ENCODE assay signal across 9 cellular contexts in the genomic region with DNA sequence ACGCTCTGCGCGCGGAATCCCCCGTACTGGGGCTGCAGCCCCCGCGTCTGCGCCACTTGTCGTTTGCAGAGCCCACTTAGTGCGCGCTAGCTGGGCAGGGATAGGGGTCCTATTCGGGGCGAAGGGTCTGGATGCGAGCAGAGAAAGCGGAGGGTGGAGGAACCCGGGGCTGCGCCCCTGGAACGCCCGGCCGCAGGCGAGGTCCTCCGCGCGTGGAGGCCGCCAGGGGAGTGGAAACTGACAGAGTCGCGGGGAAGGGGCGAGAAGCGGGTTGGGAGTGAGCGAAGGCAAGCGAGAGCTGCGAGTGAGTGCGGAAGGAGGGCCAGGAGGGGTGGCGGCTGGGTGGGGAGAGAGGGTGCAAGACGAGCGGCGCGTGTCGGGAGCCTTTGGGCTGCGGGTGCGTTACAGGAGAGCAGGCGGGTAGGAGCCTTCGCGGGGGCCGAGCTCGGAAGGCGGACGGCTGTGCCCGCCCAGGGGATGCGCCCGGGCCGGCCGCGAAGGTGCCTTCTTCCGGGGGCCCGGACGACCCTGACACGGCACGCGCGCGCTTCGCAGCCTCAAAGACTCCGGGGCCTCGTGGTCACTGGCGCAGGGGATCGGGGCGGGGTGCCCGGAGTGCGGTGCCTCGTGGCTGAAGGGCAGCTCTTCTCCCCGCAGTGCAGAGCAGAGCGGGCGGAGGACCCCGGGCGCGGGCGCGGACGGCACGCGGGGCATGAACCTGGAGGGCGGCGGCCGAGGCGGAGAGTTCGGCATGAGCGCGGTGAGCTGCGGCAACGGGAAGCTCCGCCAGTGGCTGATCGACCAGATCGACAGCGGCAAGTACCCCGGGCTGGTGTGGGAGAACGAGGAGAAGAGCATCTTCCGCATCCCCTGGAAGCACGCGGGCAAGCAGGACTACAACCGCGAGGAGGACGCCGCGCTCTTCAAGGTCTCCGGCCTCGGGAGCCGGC. TPM values are rescaled to one million over a fixed set of nuclear protein-coding genes. Genes with fewer than 3 reads are reported as not detected.
DNase-seq lines count a peak whose midpoint lies in the region; ATAC-seq and TF ChIP-seq lines count a peak whose summit lies in the region.
"Had no signal": no experiment of that assay in that cellular context is flagged by ENCODE, and none has a peak within 500 bp of the region (broad histone marks: within the 10 kb centered on the region; RNA-seq: fewer than 3 reads in every experiment).

No MANE protein-coding gene starts in this region.

- H3K27me3 Mint-ChIP-seq in activated CD4-positive, alpha-beta T cell treated with anti-CD3 and anti-CD28 coated beads, Interleukin-2, amount 10 ng/mL, durations not matched to agents 7 days and 5 days = no peaks in the 10 kb centered on the region

- peaks cover 62% of the 10 kb centered on the region for H3K4me1 Mint-ChIP-seq in activated CD4-positive, alpha-beta T cell treated with anti-CD3 and anti-CD28 coated beads, Interleukin-2, amount 10 ng/mL, durations not matched to agents 7 days and 5 days

- H3K36me3 ChIP-seq in MG63 = no peaks in the 10 kb centered on the region

- peaks cover 43% of the 10 kb centered on the region for H3K36me3 Mint-ChIP-seq in activated CD4-positive, alpha-beta T cell treated with anti-CD3 and anti-CD28 coated beads, Interleukin-2, amount 10 ng/mL, durations not matched to agents 7 days and 5 days (ENCODE audit: low read depth)

- TF ChIP-seq CTCF in GM13976 (IDR thresholded peaks at IDR 0.05; ENCODE audit: borderline replicate concordance, control extremely low read depth, extremely low read depth, insufficient read depth, missing control alignments) = no peak

- no peaks in the 10 kb centered on the region for H3K9me3 ChIP-seq in MG63

- in situ Hi-C loops in GM13976 (cut with MboI; ENCODE audit: low sequenced_read_pairs, unreplicated experiment) = no loop called here
- in situ Hi-C loops in ACHN (cut with HindIII; ENCODE audit: low pct_ligation_motif_present, low pct_unique_long_range_greater_than_20kb, low sequenced_read_pairs) = no loop called here

- no peaks in the 10 kb centered on the region for H3K9me3 Mint-ChIP-seq in activated CD4-positive, alpha-beta T cell treated with anti-CD3 and anti-CD28 coated beads, Interleukin-2, amount 10 ng/mL, durations not matched to agents 7 days and 5 days

- no peak overlapping the region for H3K4me3 ChIP-seq in MG63

- peak overlapping the region; percentile 91 for H3K4me3 Mint-ChIP-seq in activated CD4-positive, alpha-beta T cell treated with anti-CD3 and anti-CD28 coated beads, Interleukin-2, amount 10 ng/mL, durations not matched to agents 7 days and 5 days

- H3K27ac Mint-ChIP-seq in activated CD4-positive, alpha-beta T cell treated with anti-CD3 and anti-CD28 coated beads, Interleukin-2, amount 10 ng/mL, durations not matched to agents 7 days and 5 days = peak overlapping the region; percentile 95

- CTCF ChIA-PET in activated CD4-positive, alpha-beta T cell treated with anti-CD3 and anti-CD28 coated beads, Interleukin-2, amount 10 ng/mL, durations not matched to agents 7 days and 5 days (lab: Charles Lee) = interaction anchor here (0.8 to 5.5 kb wide), 10 partner anchors 10 to 239 kb away, joined by 3 to 35 read pairs (median 4); no protein-coding TSS in a partner anchor

- H3K27me3 ChIP-seq in MG63 = peaks cover 38% of the 10 kb centered on the region

- DNase-seq in GM13976 (ENCODE audit: low spot score) (peak; percentile 22), cardiac septum (ENCODE audit: low spot score) (peak; percentile 72), sciatic nerve (ENCODE audit: low spot score) (no peak), ACHN (no peak), Kasumi-1 (lab: John Stamatoyannopoulos, UW) (no peak), MG63 (no peak)
- peak; percentile 70 for DNase-seq in activated CD4-positive, alpha-beta T cell treated with anti-CD3 and anti-CD28 coated beads, Interleukin-2, amount 10 ng/mL, durations not matched to agents 7 days and 5 days

- intact Hi-C loops in cardiac septum (cut with DNase I) (no loop called here), sciatic nerve (cut with DNase I) (no loop called here)

- ATAC-seq in sciatic nerve (peak; percentile 4), HG02884 (IDR thresholded peaks at IDR 0.05; ENCODE audit: unreplicated experiment) (no peak)

- POLR2A ChIA-PET in activated CD4-positive, alpha-beta T cell treated with anti-CD3 and anti-CD28 coated beads, Interleukin-2, amount 10 ng/mL, durations not matched to agents 7 days and 5 days (lab: Charles Lee) = interaction anchor here (0.6 to 1.9 kb wide), 12 partner anchors 10 to 168 kb away, joined by 3 to 11 read pairs (median 3); no protein-coding TSS in a partner anchor

RNA-seq across cellular contexts. Expression of gene IRF4, which starts 1.2 kb away (rescaled TPM):
- total RNA-seq in activated CD4-positive, alpha-beta T cell treated with anti-CD3 and anti-CD28 coated beads, Interleukin-2, amount 10 ng/mL, durations not matched to agents 7 days and 5 days = 100 to 1,000 TPM; 111 to 126 TPM
- total RNA-seq in cardiac septum = 0.89 TPM
- total RNA-seq in sciatic nerve = 4.7 TPM
- not detected in 2 replicates for total RNA-seq in MG63 (2014; rRNA removed; shearing (Covaris generic); ENCODE audit: low replicate concordance)
- total RNA-seq: bronchial epithelial cell had no signal

Comparison
In these comparisons a context has a peak if more than half of its experiments do, and no peak if none do; other contexts are left out.
1. DNase-seq: peak in GM13976 (single experiment), activated CD4-positive, alpha-beta T cell treated with anti-CD3 and anti-CD28 coated beads, Interleukin-2, amount 10 ng/mL, durations not matched to agents 7 days and 5 days (single experiment) and cardiac septum (single experiment); none in sciatic nerve (single experiment), ACHN (single experiment), Kasumi-1 (0 of 2) and MG63 (single experiment).
2. RNA of gene IRF4, which starts 1.2 kb away (total RNA-seq): 111 to 126 TPM in activated CD4-positive, alpha-beta T cell treated with anti-CD3 and anti-CD28 coated beads, Interleukin-2, amount 10 ng/mL, durations not matched to agents 7 days and 5 days; 4.7 TPM in sciatic nerve (single experiment), 0.89 TPM in cardiac septum (single experiment) and not detected in MG63; every median in the first group is over 10 times any median in the second.